In genomic region chr5:96615223-96615622, GRCh38 we compare ENCODE assay signal across 21 cellular contexts. TPM values are rescaled to one million over a fixed set of nuclear protein-coding genes. Genes with fewer than 3 reads are reported as not detected.
DNase-seq lines count a peak whose midpoint lies in the region; ATAC-seq and TF ChIP-seq lines count a peak whose summit lies in the region.
"Had no signal": no experiment of that assay in that cellular context is flagged by ENCODE, and none has a peak within 500 bp of the region (broad histone marks: within the 10 kb centered on the region; RNA-seq: fewer than 3 reads in every experiment).

No MANE protein-coding gene starts in this region.

- peaks cover 8 to 15% of the 10 kb centered on the region in 2 donors for H3K4me1 ChIP-seq in ascending aorta
- H3K4me1 ChIP-seq in left ventricle myocardium inferior: peaks cover 31% of the 10 kb centered on the region
- peaks cover 9 to 25% of the 10 kb centered on the region in 2 donors for H3K4me1 ChIP-seq in thoracic aorta (ENCODE audit: control insufficient read depth in 1 of 2, low read depth in 2 of 2)
- H3K4me1 ChIP-seq in effector memory CD4-positive, alpha-beta T cell (ENCODE audit: control insufficient read depth, insufficient read depth, low read length, poor library complexity, severe bottlenecking): peaks cover 5% of the 10 kb centered on the region

- no peak for DNase-seq in Right ventricle myocardium superior
- DNase-seq in cardiac septum (ENCODE audit: low spot score): no peak
- DNase-seq in ascending aorta (ENCODE audit: low spot score in 2 of 2): no peak
- DNase-seq in left ventricle myocardium inferior: no peak
- DNase-seq in thoracic aorta (ENCODE audit: low spot score): no peak
- no peak for DNase-seq in activated T-cell treated with anti-CD3 and anti-CD28 coated beads, Interleukin-2, amount 50 U/mL, for 48 hours
- no peak for DNase-seq in effector memory CD4-positive, alpha-beta T cell
- DNase-seq in activated CD4-positive, alpha-beta T cell treated with anti-CD3 and anti-CD28 coated beads, Interleukin-2, amount 50 U/mL, for 4 hours: no peak
- DNase-seq: ACHN; activated CD4-positive, alpha-beta T cell treated with anti-CD3 and anti-CD28 coated beads for 36 hours; anterior cingulate cortex; effector CD4-positive, alpha-beta T cell; GM23248; naive thymus-derived CD8-positive, alpha-beta T cell; NCI-H1694; NCI-H526 treated with DMSO at 0.1 percent for 48 hours; ovary; SIG-M5; T-helper 1 cell had no signal

- H3K27ac ChIP-seq in ascending aorta (peak overlapping the region; percentile 76 to 80), left ventricle myocardium inferior (replicated peaks) (peak overlapping the region; percentile 78), thoracic aorta (peak overlapping the region; percentile 64 to 68)
- no peak overlapping the region for H3K27ac ChIP-seq in effector memory CD4-positive, alpha-beta T cell (ENCODE audit: insufficient read depth, low read length, poor library complexity, severe bottlenecking)
- H3K27ac ChIP-seq: ovary had no signal

- H3K9me3 ChIP-seq in ascending aorta (no peaks in the 10 kb centered on the region), left ventricle myocardium inferior (replicated peaks) (peaks cover 3% of the 10 kb centered on the region), thoracic aorta (no peaks in the 10 kb centered on the region)
- no peaks in the 10 kb centered on the region for H3K9me3 ChIP-seq in effector memory CD4-positive, alpha-beta T cell (ENCODE audit: control insufficient read depth, low read length)
- H3K9me3 ChIP-seq: ovary had no signal

- ATAC-seq in Right ventricle myocardium superior (ENCODE audit: poor library complexity) (peak; percentile 26), thoracic aorta (ENCODE audit: insufficient number of reproducible peaks, low FRiP score, low read depth) (no peak)
- ATAC-seq: activated CD4-positive, alpha-beta T cell treated with anti-CD3 and anti-CD28 coated beads for 36 hours; naive thymus-derived CD8-positive, alpha-beta T cell had no signal

- TF ChIP-seq CTCF in ascending aorta (IDR thresholded peaks at IDR 0.05): no peak
- TF ChIP-seq CTCF in left ventricle myocardium inferior (IDR thresholded peaks at IDR 0.05; ENCODE audit: borderline replicate concordance): no peak
- no peak for TF ChIP-seq CTCF in thoracic aorta (IDR thresholded peaks at IDR 0.05)

- no peak overlapping the region for H3K4me3 ChIP-seq in ascending aorta
- H3K4me3 ChIP-seq in left ventricle myocardium inferior: no peak overlapping the region
- no peak overlapping the region for H3K4me3 ChIP-seq in thoracic aorta
- no peak overlapping the region for H3K4me3 ChIP-seq in effector memory CD4-positive, alpha-beta T cell (ENCODE audit: insufficient read depth, low read depth, low read length, poor library complexity, severe bottlenecking)
- H3K4me3 ChIP-seq: BLaER1 treated with 17β-estradiol and CSF1 and Interleukin-3, amounts not matched to agents 10 nM and 100 nM; MG63; ovary had no signal

- H3K36me3 ChIP-seq in ascending aorta: no peaks in the 10 kb centered on the region
- H3K36me3 ChIP-seq in left ventricle myocardium inferior: no peaks in the 10 kb centered on the region
- H3K36me3 ChIP-seq in thoracic aorta: no peaks in the 10 kb centered on the region
- no peaks in the 10 kb centered on the region for H3K36me3 ChIP-seq in effector memory CD4-positive, alpha-beta T cell (ENCODE audit: control insufficient read depth, insufficient read depth, low read length)
- H3K36me3 ChIP-seq: BLaER1 treated with 17β-estradiol and CSF1 and Interleukin-3, amounts not matched to agents 10 nM and 100 nM; MG63; ovary had no signal

- intact Hi-C loops in Right ventricle myocardium superior (cut with DNase I): loop anchor here (10.0 kb wide), 2 partner anchors 130 to 550 kb away; no protein-coding TSS in a partner anchor
- intact Hi-C loops in cardiac septum (cut with DNase I): loop anchor here (2.0 kb wide), 2 partner anchors 48 to 548 kb away; partner anchors contain the start of gene CAST
- intact Hi-C loops in ascending aorta (cut with DNase I): loop anchor here (5.0 to 10.0 kb wide), 2 partner anchors 90 to 547 kb away; no protein-coding TSS in a partner anchor
- intact Hi-C loops in left ventricle myocardium inferior (cut with micrococcal nuclease): loop anchor here (10.0 kb wide), 1 partner anchor 80 kb away; no protein-coding TSS in a partner anchor

- H3K27me3 ChIP-seq in ascending aorta: no peaks in the 10 kb centered on the region
- no peaks in the 10 kb centered on the region for H3K27me3 ChIP-seq in left ventricle myocardium inferior (ENCODE audit: low read depth)
- H3K27me3 ChIP-seq in thoracic aorta (replicated peaks; ENCODE audit: insufficient read depth): no peaks in the 10 kb centered on the region
- H3K27me3 ChIP-seq in effector memory CD4-positive, alpha-beta T cell (replicated peaks; ENCODE audit: control insufficient read depth, insufficient read depth, low read length, poor library complexity, severe bottlenecking): no peaks in the 10 kb centered on the region
- H3K27me3 ChIP-seq: BLaER1 treated with 17β-estradiol and CSF1 and Interleukin-3, amounts not matched to agents 10 nM and 100 nM; MG63; ovary had no signal

RNA-seq across cellular contexts. Expression of gene CAST, which starts 47.0 kb away (rescaled TPM):
- total RNA-seq in Right ventricle myocardium superior (501 TPM), cardiac septum (449 TPM), ascending aorta (266 TPM), left ventricle myocardium inferior (649 TPM), thoracic aorta (100 to 1,000 TPM; 175 to 347 TPM)
